In the genomic region with DNA sequence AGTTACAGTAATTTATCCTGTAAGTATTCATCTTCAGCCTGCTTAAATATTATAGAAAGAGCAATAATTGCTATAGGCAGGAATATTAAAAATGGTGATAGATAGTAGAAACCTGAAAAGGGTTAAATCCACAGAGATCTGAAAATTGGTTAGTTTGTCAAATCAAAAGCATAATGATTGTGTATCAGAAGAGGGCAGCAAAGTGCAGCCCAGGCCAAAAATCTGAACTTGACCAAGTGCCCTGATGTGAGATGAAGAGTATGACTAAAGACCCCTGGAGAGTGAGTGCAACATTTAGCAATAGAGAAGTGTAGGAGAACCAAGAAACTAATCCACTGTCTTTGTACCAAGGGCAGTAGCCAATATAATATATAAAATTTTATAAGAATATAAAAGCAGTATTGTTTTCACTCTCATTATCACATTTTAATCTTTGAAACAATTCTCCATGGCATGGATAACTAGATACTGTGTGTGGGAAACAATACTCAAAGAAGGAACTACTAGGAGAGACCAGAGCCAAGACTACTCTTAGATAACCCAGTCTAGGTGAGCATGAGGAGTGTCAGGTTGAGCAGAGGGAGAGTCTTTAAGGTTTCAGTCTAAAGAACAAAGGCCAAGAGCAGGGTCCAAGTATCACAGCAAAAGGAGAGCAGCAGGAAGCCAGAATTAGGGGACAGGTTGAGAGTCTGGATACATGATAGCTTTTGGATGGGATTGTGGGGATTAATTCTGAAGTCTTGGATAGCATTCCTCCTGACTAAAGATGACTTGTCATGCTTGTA, we compare ENCODE assay signal across 10 cellular contexts.
DNase-seq lines count a peak whose midpoint lies in the region; TF ChIP-seq lines count a peak whose summit lies in the region.
"Had no signal": no experiment of that assay in that cellular context is flagged by ENCODE, and none has a peak within 500 bp of the region (broad histone marks: within the 10 kb centered on the region; RNA-seq: fewer than 3 reads in every experiment).

No MANE protein-coding gene starts in this region.

- H3K9me3 Mint-ChIP-seq in endodermal cell = no peaks in the 10 kb centered on the region

- H3K27ac Mint-ChIP-seq in endodermal cell = peak overlapping the region; percentile 2
- H3K27ac Mint-ChIP-seq: naive B cell had no signal

- H2AFZ ChIP-seq in osteoblast (ENCODE audit: low read length) = no peak overlapping the region

- no peaks in the 10 kb centered on the region for H3K27me3 Mint-ChIP-seq in endodermal cell (ENCODE audit: insufficient read depth)
- H3K27me3 Mint-ChIP-seq: naive B cell had no signal

- H3K4me1 Mint-ChIP-seq in endodermal cell = no peaks in the 10 kb centered on the region
- H3K4me1 Mint-ChIP-seq: naive B cell had no signal

- TF ChIP-seq CTCF in endodermal cell (conservative IDR thresholded peaks at IDR 0.05) = peak; percentile 52
- peak; percentile 54 for TF ChIP-seq CTCF in osteoblast (IDR thresholded peaks at IDR 0.05; ENCODE audit: extremely low read depth, low read depth, low read length)

- H3K9ac ChIP-seq in endodermal cell (ENCODE audit: extremely low read depth, low read length, poor library complexity, severe bottlenecking) = no peak overlapping the region

- H3K4me3 ChIP-seq in endodermal cell (ENCODE audit: low read length) (no peak overlapping the region), osteoblast (ENCODE audit: insufficient read depth, low read length) (no peak overlapping the region)

- H3K27ac ChIP-seq in endodermal cell (ENCODE audit: low read depth, low read length) = no peak overlapping the region
- H3K27ac ChIP-seq in osteoblast (ENCODE audit: low read depth, low read length) = no peak overlapping the region

- H3K36me3 Mint-ChIP-seq in endodermal cell (ENCODE audit: low read depth) = no peaks in the 10 kb centered on the region
- H3K36me3 Mint-ChIP-seq: naive B cell had no signal

- no peak overlapping the region for H3K4me2 ChIP-seq in osteoblast (ENCODE audit: insufficient read depth, low read length)

- peak; percentile 9 for DNase-seq in GM03348 (ENCODE audit: low spot score)
- peak; percentile 21 to 36 for DNase-seq in Kasumi-1 (lab: John Stamatoyannopoulos, UW)
- DNase-seq in endodermal cell = peak; percentile 55
- no peak for DNase-seq in osteoblast (ENCODE audit: insufficient read length, low spot score, missing footprints)
- no peak for DNase-seq in stimulated activated CD4-positive, alpha-beta T cell treated with anti-CD3 and anti-CD28 coated beads, Interleukin-1b, Interleukin-23, amount 100 ng/mL, for 48 hours
- no peak for DNase-seq in NCI-H2171 (lab: John Stamatoyannopoulos, UW)
- no peak for DNase-seq in NCI-H2227 (lab: John Stamatoyannopoulos, UW; ENCODE audit: unreplicated experiment)
- DNase-seq: effector CD4-positive, alpha-beta T cell; naive B cell; NCI-H526 treated with DMSO at 0.1 percent for 48 hours had no signal

- H3K27me3 ChIP-seq in endodermal cell (ENCODE audit: control insufficient read depth, insufficient read depth, low read length, poor library complexity, severe bottlenecking) = no peaks in the 10 kb centered on the region
- no peaks in the 10 kb centered on the region for H3K27me3 ChIP-seq in osteoblast (ENCODE audit: insufficient read depth, low read length)

- H3K9me3 ChIP-seq in endodermal cell (ENCODE audit: control insufficient read depth, low read length) (peaks cover 4% of the 10 kb centered on the region), osteoblast (ENCODE audit: low read depth, low read length) (no peaks in the 10 kb centered on the region)

- H3K4me3 Mint-ChIP-seq in endodermal cell = no peak overlapping the region
- H3K4me3 Mint-ChIP-seq: naive B cell had no signal

- no peaks in the 10 kb centered on the region for H3K36me3 ChIP-seq in endodermal cell (ENCODE audit: control insufficient read depth, insufficient read depth, low read length)
- H3K36me3 ChIP-seq in osteoblast (ENCODE audit: insufficient read depth, low read length) = no peaks in the 10 kb centered on the region

- no peaks in the 10 kb centered on the region for H4K20me1 ChIP-seq in osteoblast (ENCODE audit: insufficient read depth, low read length)

- H3K4me1 ChIP-seq in endodermal cell (ENCODE audit: control insufficient read depth, insufficient read depth, low read length) (no peaks in the 10 kb centered on the region), osteoblast (ENCODE audit: insufficient read depth, low read length) (peaks cover 2% of the 10 kb centered on the region)

- no peaks in the 10 kb centered on the region for H3K79me2 ChIP-seq in osteoblast (ENCODE audit: insufficient read depth, low read length)

Comparison
In these comparisons a context has a peak if more than half of its experiments do, and no peak if none do; other contexts are left out.
1. DNase-seq: peak in GM03348 (single experiment), Kasumi-1 (2 of 2) and endodermal cell (single experiment); none in osteoblast (single experiment), stimulated activated CD4-positive, alpha-beta T cell treated with anti-CD3 and anti-CD28 coated beads, Interleukin-1b, Interleukin-23, amount 100 ng/mL, for 48 hours (single experiment), NCI-H2171 (single experiment) and NCI-H2227 (single experiment).